ENCODE assay signal across 11 cellular contexts in genomic region chr2:191050640-191050987, GRCh38. TPM values are rescaled to one million over a fixed set of nuclear protein-coding genes. Genes with fewer than 3 reads are reported as not detected.
DNase-seq lines count a peak whose midpoint lies in the region; ATAC-seq and TF ChIP-seq lines count a peak whose summit lies in the region.
"Had no signal": no experiment of that assay in that cellular context is flagged by ENCODE, and none has a peak within 500 bp of the region (broad histone marks: within the 10 kb centered on the region; RNA-seq: fewer than 3 reads in every experiment).

No MANE protein-coding gene starts in this region.

- peaks cover 37% of the 10 kb centered on the region for H3K36me3 Mint-ChIP-seq in T-helper 2 cell treated with Interferon-gamma antibody and Interleukin-4, amounts not matched to agents 5 μg/mL and 100 μg/mL, for 36 hours (ENCODE audit: low read depth)

- no peaks in the 10 kb centered on the region for H3K9me3 ChIP-seq in gastrocnemius medialis
- H3K9me3 ChIP-seq: mucosa of descending colon had no signal

- H3K4me3 Mint-ChIP-seq in T-helper 2 cell treated with Interferon-gamma antibody and Interleukin-4, amounts not matched to agents 5 μg/mL and 100 μg/mL, for 36 hours, result no peak overlapping the region

- no peaks in the 10 kb centered on the region for H3K27me3 ChIP-seq in gastrocnemius medialis

- H3K27ac ChIP-seq in gastrocnemius medialis, result peak overlapping the region in 3 of 4 donors; percentile 11 to 24 (median 24)

- ATAC-seq in gastrocnemius medialis (peak; percentile 42 to 63), GM21825 (IDR thresholded peaks at IDR 0.05; ENCODE audit: unreplicated experiment) (no peak), HG03354 (IDR thresholded peaks at IDR 0.05; ENCODE audit: poor library complexity, severe bottlenecking, unreplicated experiment) (no peak)
- ATAC-seq: mucosa of descending colon had no signal

- H3K9me3 Mint-ChIP-seq in T-helper 2 cell treated with Interferon-gamma antibody and Interleukin-4, amounts not matched to agents 5 μg/mL and 100 μg/mL, for 36 hours, result no peaks in the 10 kb centered on the region

- H3K27me3 Mint-ChIP-seq in T-helper 2 cell treated with Interferon-gamma antibody and Interleukin-4, amounts not matched to agents 5 μg/mL and 100 μg/mL, for 36 hours (ENCODE audit: low read depth), result no peaks in the 10 kb centered on the region

- no peak for TF ChIP-seq CTCF in fibroblast of mammary gland (conservative IDR thresholded peaks at IDR 0.05; ENCODE audit: control insufficient read depth, insufficient read depth, low read depth, low read length)
- no peak for TF ChIP-seq CTCF in gastrocnemius medialis (IDR thresholded peaks at IDR 0.05 in 4 of 5, conservative IDR thresholded peaks at IDR 0.05 in 1 of 5)

- H3K36me3 ChIP-seq in gastrocnemius medialis, result no peaks in the 10 kb centered on the region

- no peak for DNase-seq in T-helper 2 cell treated with Interferon-gamma antibody and Interleukin-4, amounts not matched to agents 5 μg/mL and 100 μg/mL, for 36 hours (ENCODE audit: low spot score)
- DNase-seq in T-helper 2 cell, result no peak
- DNase-seq in M059J (ENCODE audit: low read depth), result peak; percentile 44
- peak; percentile 91 for DNase-seq in fibroblast of mammary gland (ENCODE audit: low read depth)
- no peak for DNase-seq in gastrocnemius medialis
- no peak for DNase-seq in ACHN
- DNase-seq: DMS79, mucosa of descending colon, NCI-H2107 had no signal

- H3K4me1 ChIP-seq in gastrocnemius medialis, result no peaks in the 10 kb centered on the region

- H3K4me1 Mint-ChIP-seq in T-helper 2 cell treated with Interferon-gamma antibody and Interleukin-4, amounts not matched to agents 5 μg/mL and 100 μg/mL, for 36 hours (ENCODE audit: low read depth), result peaks cover 12% of the 10 kb centered on the region

- intact Hi-C loops in gastrocnemius medialis (cut with DNase I; ENCODE audit: low total_unique reads), result loop anchor here (5.0 to 10.0 kb wide), 2 partner anchors 104 to 472 kb away; partner anchors contain the start of gene STAT4

- in situ Hi-C loops in gastrocnemius medialis (cut with MboI; ENCODE audit: low sequenced_read_pairs in 4 of 4), result loop anchor here in 2 of 4 donors (10.0 to 25.0 kb wide), 2 partner anchors 462 to 474 kb away; no protein-coding TSS in a partner anchor
- in situ Hi-C loops in ACHN (cut with HindIII; ENCODE audit: low pct_ligation_motif_present, low pct_unique_long_range_greater_than_20kb, low sequenced_read_pairs), result no loop called here

- no peak overlapping the region for H3K4me3 ChIP-seq in fibroblast of mammary gland (ENCODE audit: control insufficient read depth, low read depth, low read length)
- H3K4me3 ChIP-seq in gastrocnemius medialis, result no peak overlapping the region
- H3K4me3 ChIP-seq: mucosa of descending colon had no signal

- no peak for TF ChIP-seq POLR2A in gastrocnemius medialis (IDR thresholded peaks at IDR 0.05)

- H3K27ac Mint-ChIP-seq in T-helper 2 cell treated with Interferon-gamma antibody and Interleukin-4, amounts not matched to agents 5 μg/mL and 100 μg/mL, for 36 hours, result peak overlapping the region; percentile 53

RNA-seq across cellular contexts. Expression of gene STAT1, which starts 36.6 kb away (rescaled TPM):
- total RNA-seq in M059J (2014; rRNA removed; shearing (Covaris generic)), result 386 and 537 TPM in 2 replicates
- total RNA-seq in gastrocnemius medialis, result 10 to 100 TPM; 23.0 to 36.9 (median 28.6) TPM

Comparison
In these comparisons a context has a peak if more than half of its experiments do, and no peak if none do; other contexts are left out.
1. DNase-seq: peak in M059J (single experiment) and fibroblast of mammary gland (single experiment); none in T-helper 2 cell treated with Interferon-gamma antibody and Interleukin-4, amounts not matched to agents 5 μg/mL and 100 μg/mL, for 36 hours (single experiment), T-helper 2 cell (0 of 5), gastrocnemius medialis (0 of 2) and ACHN (single experiment).
2. ATAC-seq: peak in gastrocnemius medialis (2 of 2); none in GM21825 (single experiment) and HG03354 (single experiment).
3. RNA of gene STAT1, which starts 36.6 kb away (total RNA-seq): 386 to 537 TPM in M059J; 23.0 to 36.9 TPM in gastrocnemius medialis; every median in the first group is over 10 times any median in the second.